ENCODE assay signal across 21 cellular contexts in genomic region chr6:134863763-134864510, GRCh38.
"Had no signal": no experiment of that assay in that cellular context is flagged by ENCODE, and none has a peak within 500 bp of the region (broad histone marks: within the 10 kb centered on the region; RNA-seq: fewer than 3 reads in every experiment).

No MANE protein-coding gene starts in this region.

- FAIRE-seq: urothelium cell line had no signal

- H3K36me3 ChIP-seq: esophagus squamous epithelium, neutrophil, tibial nerve had no signal

- H3K27me3 ChIP-seq: body of pancreas, esophagus squamous epithelium, tibial nerve had no signal

- H3K9me3 ChIP-seq: body of pancreas, esophagus squamous epithelium, neutrophil, tibial nerve had no signal

- DNase-seq: activated CD4-positive, alpha-beta T cell treated with anti-CD3 and anti-CD28 coated beads, Interleukin-2, amount 10 ng/mL, durations not matched to agents 24 days and 14 days; activated CD4-positive, CD25-positive, alpha-beta regulatory T cell; activated CD8-positive, alpha-beta T cell treated with anti-CD3 and anti-CD28 coated beads for 36 hours; activated naive CD4-positive, alpha-beta T cell treated with Interleukin-2 at 50 U/mL for 16 hours; activated naive CD8-positive, alpha-beta T cell treated with anti-CD3 and anti-CD28 coated beads, Interleukin-2, amount 10 ng/mL, durations not matched to agents 7 days and 5 days; activated T-cell treated with anti-CD3 and anti-CD28 coated beads, Interleukin-2, amount 50 U/mL, for 24 hours; body of pancreas; effector memory CD8-positive, alpha-beta T cell; esophagus squamous epithelium; left cardiac atrium; retina; stimulated activated CD4-positive, alpha-beta T cell treated with anti-CD3 and anti-CD28 coated beads, Interleukin-12 subunit alpha, Interleukin-12 subunit beta, amount 100 ng/mL, for 4 hours; stimulated activated CD4-positive, alpha-beta T cell treated with anti-CD3 and anti-CD28 coated beads, Interleukin-1b, Interleukin-23, amount 100 ng/mL, for 48 hours; stimulated activated CD8-positive, alpha-beta memory T cell treated with anti-CD3 and anti-CD28 coated beads, Interleukin-4, amount 100 ng/mL, for 48 hours; stimulated activated naive CD4-positive, alpha-beta T cell treated with Interleukin-2 at 50 U/mL for 16 hours; substantia nigra; T-helper 9 cell had no signal

- H3K4me1 ChIP-seq: body of pancreas, esophagus squamous epithelium, tibial nerve had no signal

- ATAC-seq: activated CD8-positive, alpha-beta T cell treated with anti-CD3 and anti-CD28 coated beads for 36 hours; body of pancreas; effector memory CD8-positive, alpha-beta T cell; left cardiac atrium had no signal

- H3K27ac ChIP-seq: body of pancreas, esophagus squamous epithelium, neutrophil, tibial nerve had no signal

- H3K4me3 ChIP-seq: body of pancreas, esophagus squamous epithelium, lung, tibial nerve had no signal
